1 cellular context compared by ENCODE assay signal in genomic region chr10:103696411-103697145, GRCh38.
A peak's percentile ranks its signal among the peaks of the same experiment; 100 is the strongest.
TF ChIP-seq lines count a peak whose summit lies in the region.

No MANE protein-coding gene starts in this region.

TF ChIP-seq in K562, 482 proteins besides CTCF, POLR2A, EP300 and RAD21 (continued from another document and continues in another):
- TF ChIP-seq IRF1 (CRISPR knock-in tag; IDR thresholded peaks at IDR 0.05; ENCODE audit: borderline replicate concordance) (no peak), HMG20B (CRISPR knock-in tag; IDR thresholded peaks at IDR 0.05) (no peak), CXXC5 (CRISPR knock-in tag; IDR thresholded peaks at IDR 0.05) (no peak), CREM (IDR thresholded peaks at IDR 0.05; ENCODE audit: low read depth) (peak; percentile 58; the same call in 1 of the 2 replicates), ZNF408 (CRISPR knock-in tag; IDR thresholded peaks at IDR 0.05; ENCODE audit: low read depth) (no peak), SNIP1 (IDR thresholded peaks at IDR 0.05; ENCODE audit: low read depth) (no peak), NCOA1 (IDR thresholded peaks at IDR 0.05; ENCODE audit: low read depth) (no peak), TOE1 (IDR thresholded peaks at IDR 0.05; ENCODE audit: borderline replicate concordance) (peak; percentile 35; the same call in 1 of the 2 replicates), TOE1 (CRISPR knock-in tag; IDR thresholded peaks at IDR 0.05; ENCODE audit: borderline replicate concordance, low read depth) (no peak), CBX5 (IDR thresholded peaks at IDR 0.05; ENCODE audit: borderline replicate concordance, low read depth) (no peak), MEIS2 (IDR thresholded peaks at IDR 0.05; ENCODE audit: partially characterized antibody) (peak; percentile 31), GABPB1 (CRISPR knock-in tag; IDR thresholded peaks at IDR 0.05) (no peak), C11orf30 (IDR thresholded peaks at IDR 0.05; ENCODE audit: low read depth) (peak; percentile 55), TSC22D4 (tag; IDR thresholded peaks at IDR 0.05) (no peak), ZNF280A (IDR thresholded peaks at IDR 0.05; ENCODE audit: low read depth, partially characterized antibody) (no peak), JUNB (CRISPR knock-in tag; conservative IDR thresholded peaks at IDR 0.05) (no peak), ZNF316 (IDR thresholded peaks at IDR 0.05) (peak; percentile 45), ELF2 (CRISPR knock-in tag; IDR thresholded peaks at IDR 0.05) (no peak), HDAC3 (IDR thresholded peaks at IDR 0.05; ENCODE audit: borderline replicate concordance, partially characterized antibody) (peak; percentile 23), VEZF1 (CRISPR knock-in tag; IDR thresholded peaks at IDR 0.05) (peak; percentile 83), ZFP1 (CRISPR knock-in tag; IDR thresholded peaks at IDR 0.05) (no peak), HDAC2 (IDR thresholded peaks at IDR 0.05) (peak; percentile 89), SMAD4 (CRISPR knock-in tag; conservative IDR thresholded peaks at IDR 0.05) (peak; percentile 97), RBM17 (IDR thresholded peaks at IDR 0.05; ENCODE audit: borderline replicate concordance, low read depth, low read length) (no peak), STAT5B (CRISPR knock-in tag; IDR thresholded peaks at IDR 0.05) (no peak), GTF2F1 (IDR thresholded peaks at IDR 0.05; ENCODE audit: low read depth, low read length) (no peak), ZKSCAN3 (CRISPR knock-in tag; IDR thresholded peaks at IDR 0.05) (no peak), XRCC5 (IDR thresholded peaks at IDR 0.05; ENCODE audit: low read depth, low read length) (peak; percentile 37; the same call in 1 of the 2 replicates), U2AF2 (optimal IDR thresholded peaks at IDR 0.05; ENCODE audit: low read depth, low read length) (no peak), ARID3B (CRISPR knock-in tag; IDR thresholded peaks at IDR 0.05; ENCODE audit: borderline replicate concordance) (no peak), ZNF134 (CRISPR knock-in tag; conservative IDR thresholded peaks at IDR 0.05) (no peak), FOXP4 (CRISPR knock-in tag; IDR thresholded peaks at IDR 0.05; ENCODE audit: borderline replicate concordance) (no peak), ZFP91 (CRISPR knock-in tag; IDR thresholded peaks at IDR 0.05) (no peak), DPF2 (IDR thresholded peaks at IDR 0.05) (peak; percentile 61; the same call in 1 of the 2 replicates), ZBTB43 (CRISPR knock-in tag; IDR thresholded peaks at IDR 0.05) (no peak), IRF2 (CRISPR knock-in tag; IDR thresholded peaks at IDR 0.05) (no peak), ZBTB1 (CRISPR knock-in tag; IDR thresholded peaks at IDR 0.05; ENCODE audit: borderline replicate concordance, low read depth) (no peak), ZNF140 (CRISPR knock-in tag; IDR thresholded peaks at IDR 0.05) (no peak), ADNP (tag; IDR thresholded peaks at IDR 0.05) (no peak), CTBP1 (IDR thresholded peaks at IDR 0.05; ENCODE audit: borderline replicate concordance) (peak; percentile 83), RBM25 (IDR thresholded peaks at IDR 0.05; ENCODE audit: low read depth, low read length, severe bottlenecking) (peak; percentile 27), GATAD2A (IDR thresholded peaks at IDR 0.05) (no peak), JUND (IDR thresholded peaks at IDR 0.05; ENCODE audit: borderline replicate concordance, low read depth, low read length) (peak; percentile 61; the same call in 1 of the 2 replicates), JUND (tag; IDR thresholded peaks at IDR 0.05; ENCODE audit: borderline replicate concordance, low read depth, low read length) (peak; percentile 38; the same call in 1 of the 3 replicates), SMARCA4 (IDR thresholded peaks at IDR 0.05) (peak; percentile 37; the same call in 1 of the 2 replicates), SLC30A9 (CRISPR knock-in tag; IDR thresholded peaks at IDR 0.05) (no peak), JUN (IDR thresholded peaks at IDR 0.05; ENCODE audit: borderline replicate concordance, low read depth, low read length) (no peak), JUN (CRISPR knock-in tag; IDR thresholded peaks at IDR 0.05; ENCODE audit: borderline replicate concordance) (0 out of 2 replicates have a peak, but pooled peaks have one; percentile 40), PKNOX1 (IDR thresholded peaks at IDR 0.05) (peak; percentile 57), ELF1 (tag; IDR thresholded peaks at IDR 0.05) (no peak), L3MBTL2 (IDR thresholded peaks at IDR 0.05) (0 out of 2 replicates have a peak, but pooled peaks have one; percentile 18), ETV5 (CRISPR knock-in tag; IDR thresholded peaks at IDR 0.05; ENCODE audit: low read depth) (peak; percentile 92), SREBF2 (CRISPR knock-in tag; IDR thresholded peaks at IDR 0.05) (no peak), ATF7 (IDR thresholded peaks at IDR 0.05) (peak; percentile 22; the same call in 1 of the 2 replicates), HNRNPUL1 (IDR thresholded peaks at IDR 0.05; ENCODE audit: low read length) (no peak), PHF20 (IDR thresholded peaks at IDR 0.05; ENCODE audit: partially characterized antibody) (peak; percentile 59), HSF4 (CRISPR knock-in tag; IDR thresholded peaks at IDR 0.05; ENCODE audit: borderline replicate concordance) (no peak), ZNF785 (CRISPR knock-in tag; IDR thresholded peaks at IDR 0.05) (no peak), ZNF766 (CRISPR knock-in tag; conservative IDR thresholded peaks at IDR 0.05) (no peak), ZNF197 (CRISPR knock-in tag; IDR thresholded peaks at IDR 0.05; ENCODE audit: low read depth) (no peak), FOXJ2 (tag; IDR thresholded peaks at IDR 0.05) (no peak), ATF4 (CRISPR knock-in tag; IDR thresholded peaks at IDR 0.05) (peak; percentile 59; the same call in 1 of the 2 replicates), RBFOX2 (IDR thresholded peaks at IDR 0.05; ENCODE audit: low read depth, low read length) (peak; percentile 57), MEF2D (tag; conservative IDR thresholded peaks at IDR 0.05; ENCODE audit: low read depth) (no peak), BCL6 (CRISPR knock-in tag; IDR thresholded peaks at IDR 0.05) (no peak), NUFIP1 (IDR thresholded peaks at IDR 0.05; ENCODE audit: partially characterized antibody) (peak; percentile 27), SMARCA5 (IDR thresholded peaks at IDR 0.05) (peak; percentile 61; the same call in 1 of the 2 replicates)
